8 cellular contexts compared by ENCODE assay signal in genomic region chr14:31206536-31207286, GRCh38. TPM values are rescaled to one million over a fixed set of nuclear protein-coding genes. Genes with fewer than 3 reads are reported as not detected.
DNase-seq lines count a peak whose midpoint lies in the region; ATAC-seq and TF ChIP-seq lines count a peak whose summit lies in the region.

No MANE protein-coding gene starts in this region.

- H3K36me3 ChIP-seq in tibial nerve: peaks cover 0 to 23% (median 0%) of the 10 kb centered on the region in 3 donors

- TF ChIP-seq CTCF in fibroblast of pulmonary artery (IDR thresholded peaks at IDR 0.05; ENCODE audit: low read length, missing control alignments) (no peak), tibial nerve (IDR thresholded peaks at IDR 0.05) (no peak)

- ATAC-seq in HG02678 (IDR thresholded peaks at IDR 0.05; ENCODE audit: unreplicated experiment): peak; percentile 15

- TF ChIP-seq EP300 in tibial nerve (IDR thresholded peaks at IDR 0.05): no peak

- no peak for TF ChIP-seq POLR2A in tibial nerve (IDR thresholded peaks at IDR 0.05)

- no peaks in the 10 kb centered on the region for H3K27me3 ChIP-seq in tibial nerve

- H3K4me3 ChIP-seq in fibroblast of pulmonary artery (replicated peaks; ENCODE audit: low read depth, low read length): peak overlapping the region; percentile 61
- H3K4me3 ChIP-seq in tibial nerve: peak overlapping the region; percentile 74 to 100 (median 86)

- no peaks in the 10 kb centered on the region for H3K9me3 ChIP-seq in tibial nerve

- peak overlapping the region; percentile 87 to 99 (median 98) for H3K27ac ChIP-seq in tibial nerve

- DNase-seq in DMS 273 (lab: John Stamatoyannopoulos, UW; ENCODE audit: unreplicated experiment): peak; percentile 70
- DNase-seq in DMS 273 treated with DMSO at 0.1 percent for 48 hours (lab: John Stamatoyannopoulos, UW): no peak
- DNase-seq in NCI-H526 (lab: John Stamatoyannopoulos, UW): peak; percentile 30 to 76
- peak; percentile 10 to 44 for DNase-seq in activated T-helper 1 cell treated with anti-CD3 and anti-CD28 coated beads, Interleukin-2, amount 50 U/mL, for 16 hours (ENCODE audit: low read depth in 1 of 2, low spot score in 1 of 2)
- peak; percentile 11 for DNase-seq in fibroblast of pulmonary artery (ENCODE audit: low read depth)
- DNase-seq in nucleus accumbens (lab: John Stamatoyannopoulos, UW): peak in 31 of 56 donors; percentile 17 to 78 (median 45)
- DNase-seq in tibial nerve (ENCODE audit: low spot score in 2 of 2): peak in 1 of 2 donors; percentile 17

- 0 to 1% methylated on average over 41 to 54 of the region's 55 CpGs for WGBS in tibial nerve, 2 donors

- peaks cover 0 to 36% (median 16%) of the 10 kb centered on the region in 4 donors for H3K4me1 ChIP-seq in tibial nerve

RNA-seq across cellular contexts. Expression of gene HECTD1, which starts 0.9 kb away (rescaled TPM):
- 100 to 1,000 TPM; 183 to 225 (median 207) TPM for total RNA-seq in tibial nerve
